Comparison of ENCODE assay signal across 8 cellular contexts in genomic region chr13:33542309-33543088, GRCh38.
DNase-seq lines count a peak whose midpoint lies in the region; ATAC-seq, FAIRE-seq and TF ChIP-seq lines count a peak whose summit lies in the region.

No MANE protein-coding gene starts in this region.

- H3K9ac ChIP-seq in HepG2 (ENCODE audit: insufficient read depth, low read depth, low read length): peak overlapping the region; percentile 96

- H3K9me3 ChIP-seq in HepG2 (ENCODE audit: low read length): no peaks in the 10 kb centered on the region

- peak overlapping the region; percentile 89 for H3K4me2 ChIP-seq in HepG2 (ENCODE audit: low read depth, low read length)

- TF ChIP-seq POLR2A in HepG2 (IDR thresholded peaks at IDR 0.05; ENCODE audit: insufficient read depth in 1 of 2, low read depth in 2 of 2, low read length in 2 of 2): peak; percentile 57 to 81; a peak in 3 of 4 replicates

- no peaks in the 10 kb centered on the region for H3K79me2 ChIP-seq in HepG2 (ENCODE audit: insufficient read depth, low read length)

- peak; percentile 99 for TF ChIP-seq RAD21 in HepG2 (CRISPR knock-in tag; IDR thresholded peaks at IDR 0.05)

- CTCF ChIA-PET in HepG2 (lab: Yijun Ruan, JAX; ENCODE audit: low intra/inter-chr PET ratio, low total read pairs): interaction anchor here (1.7 to 2.7 kb wide), 2 partner anchors 181 to 314 kb away, joined by 10 to 13 read pairs; no protein-coding TSS in a partner anchor

- WGBS in HepG2 (ENCODE audit: low lambda C conversion rate): under 1% methylated on average over 23 of the region's 70 CpGs

- POLR2A ChIA-PET in HepG2 (lab: Yijun Ruan, JAX): interaction anchor here (0.8 to 2.0 kb wide), 17 partner anchors 47 to 956 kb away, joined by 3 to 27 read pairs (median 5); partner anchors contain the start of genes PDS5B and STARD13

- in situ Hi-C loops in HepG2 (cut with HindIII; ENCODE audit: extremely low pct_ligation_motif_present, low pct_unique_long_range_greater_than_20kb): loop anchor here (5.0 to 25.0 kb wide), 3 partner anchors 180 to 955 kb away; partner anchors contain the start of gene PDS5B

- intact Hi-C loops in CD14-positive monocyte (cut with micrococcal nuclease) (loop anchor here (5.0 to 10.0 kb wide), 7 partner anchors 182 to 1228 kb away; partner anchors contain the start of genes N4BP2L2 (in 2 of the 2), PDS5B (in 2 of the 2), BRCA2 (in 1 of the 2) and RFC3 (in 1 of the 2)), HepG2 (cut with micrococcal nuclease; ENCODE audit: unreplicated experiment) (loop anchor here (1.0 to 5.0 kb wide), 8 partner anchors 68 to 956 kb away; partner anchors contain the start of genes PDS5B, RFC3 and STARD13)

- no peaks in the 10 kb centered on the region for H3K9me3 Mint-ChIP-seq in CD14-positive monocyte

- H3K36me3 ChIP-seq in HepG2 (replicated peaks in 1 of 2; ENCODE audit: control insufficient read depth in 1 of 2, insufficient read depth in 2 of 2, low read length in 2 of 2): no peaks in the 10 kb centered on the region

- H3K27me3 ChIP-seq in HepG2 (ENCODE audit: control insufficient read depth in 1 of 2, insufficient read depth in 2 of 2, low read length in 2 of 2): no peaks in the 10 kb centered on the region; a peak in 1 of 5 replicates

- BruUV-seq in HepG2 (replicated peaks; lab: Mats Ljungman, UMichigan): no TSS peak

- DNase-seq in CD14-positive monocyte (ENCODE audit: low spot score) (peak; percentile 99), NCI-H748 (lab: John Stamatoyannopoulos, UW; ENCODE audit: unreplicated experiment) (peak; percentile 100), dermis blood vessel endothelial cell (peak; percentile 100), HepG2 (ENCODE audit: low spot score) (peak; percentile 96)
- peak; percentile 97 to 98 for DNase-seq in activated CD4-positive, alpha-beta T cell treated with anti-CD3 and anti-CD28 coated beads, Interleukin-2, amount 50 U/mL, for 4 hours
- peak; percentile 98 for DNase-seq in stimulated activated CD4-positive, alpha-beta T cell treated with anti-CD3 and anti-CD28 coated beads, Interleukin-4, amount 100 ng/mL, for 1 hour

- no peaks in the 10 kb centered on the region for H3K27me3 Mint-ChIP-seq in CD14-positive monocyte (ENCODE audit: low read depth in 3 of 3)

- H2AFZ ChIP-seq in HepG2 (ENCODE audit: low read length): peak overlapping the region; percentile 85

- H3K27ac ChIP-seq in HepG2 (ENCODE audit: extremely low read length, insufficient read depth, low read length): peak overlapping the region; percentile 99

- H3K27ac Mint-ChIP-seq in CD14-positive monocyte: peak overlapping the region; percentile 96 to 99 (median 99)

- peak; percentile 82 for FAIRE-seq in HepG2 (lab: Jason Lieb, UNC)

- peaks cover 40% of the 10 kb centered on the region for H3K4me1 Mint-ChIP-seq in CD14-positive monocyte

- TF ChIP-seq EP300 in HepG2 (IDR thresholded peaks at IDR 0.05; ENCODE audit: low read depth in 2 of 2, low read length in 2 of 2) (peak in 1 of 2 experiments; percentile 77; a peak in 2 of 4 replicates), HepG2 (CRISPR knock-in tag; IDR thresholded peaks at IDR 0.05; ENCODE audit: borderline replicate concordance) (peak; percentile 70)

- H3K4me1 ChIP-seq in HepG2 (ENCODE audit: insufficient read depth, low read length): peaks cover 42% of the 10 kb centered on the region

- peak; percentile 73 for ATAC-seq in GM19351 (IDR thresholded peaks at IDR 0.05; ENCODE audit: unreplicated experiment)
- ATAC-seq in HG03521 (IDR thresholded peaks at IDR 0.05; ENCODE audit: unreplicated experiment): peak; percentile 81
- peak; percentile 96 for ATAC-seq in HepG2

- no peaks in the 10 kb centered on the region for H4K20me1 ChIP-seq in HepG2 (ENCODE audit: insufficient read depth, low read length)

- peak overlapping the region; percentile 85 to 89 for H3K4me3 Mint-ChIP-seq in CD14-positive monocyte

- TF ChIP-seq CTCF in CD14-positive monocyte (IDR thresholded peaks at IDR 0.05) (peak; percentile 77), HepG2 (CRISPR knock-in tag; IDR thresholded peaks at IDR 0.05) (peak; percentile 99)

- peaks cover 0 to 3% of the 10 kb centered on the region in 2 donors for H3K36me3 Mint-ChIP-seq in CD14-positive monocyte

- H3K4me3 ChIP-seq in HepG2 (replicated peaks in 1 of 3; ENCODE audit: insufficient read depth in 1 of 3, low read depth in 2 of 3, low read length in 3 of 3): peak overlapping the region; percentile 57 to 85 (median 74)

TF ChIP-seq in HepG2, 621 proteins besides CTCF, POLR2A, EP300 and RAD21 (continues in another document):
- TF ChIP-seq ZNF761 (CRISPR knock-in tag; conservative IDR thresholded peaks at IDR 0.05): peak; percentile 62; the same call in 1 of the 2 replicates
- TF ChIP-seq TGIF2 (CRISPR knock-in tag; IDR thresholded peaks at IDR 0.05): peak; percentile 76; the same call in 1 of the 2 replicates
- no peak for TF ChIP-seq HMGA1 (CRISPR knock-in tag; conservative IDR thresholded peaks at IDR 0.05)
- peak; percentile 93 for TF ChIP-seq ZXDC (CRISPR knock-in tag; IDR thresholded peaks at IDR 0.05)
- peak; percentile 89 for TF ChIP-seq ARNTL (CRISPR knock-in tag; IDR thresholded peaks at IDR 0.05)
- TF ChIP-seq ZNF7 (CRISPR knock-in tag; IDR thresholded peaks at IDR 0.05): 0 out of 2 replicates have a peak, but pooled peaks have one; percentile 39
- peak; percentile 9 for TF ChIP-seq ZEB1 (IDR thresholded peaks at IDR 0.05; ENCODE audit: insufficient replicate concordance, low read depth)
- 0 out of 2 replicates have a peak, but pooled peaks have one; percentile 54 for TF ChIP-seq NCOA5 (CRISPR knock-in tag; IDR thresholded peaks at IDR 0.05)
- TF ChIP-seq CBFB (CRISPR knock-in tag; IDR thresholded peaks at IDR 0.05): peak; percentile 87
- peak; percentile 59; the same call in 1 of the 2 replicates for TF ChIP-seq ZNF235 (CRISPR knock-in tag; IDR thresholded peaks at IDR 0.05; ENCODE audit: borderline replicate concordance)
- TF ChIP-seq NFATC3 (CRISPR knock-in tag; IDR thresholded peaks at IDR 0.05): peak; percentile 90; the same call in 1 of the 2 replicates
- TF ChIP-seq CREM (IDR thresholded peaks at IDR 0.05): peak; percentile 77
- TF ChIP-seq CREM (CRISPR knock-in tag; IDR thresholded peaks at IDR 0.05): no peak
- no peak for TF ChIP-seq ATF7 (IDR thresholded peaks at IDR 0.05)
- TF ChIP-seq ATF7 (CRISPR knock-in tag; IDR thresholded peaks at IDR 0.05): peak; percentile 40; the same call in 1 of the 2 replicates
- peak; percentile 96; the same call in 1 of the 2 replicates for TF ChIP-seq SAFB2 (CRISPR knock-in tag; IDR thresholded peaks at IDR 0.05; ENCODE audit: borderline replicate concordance, low read depth)
- peak; percentile 97 for TF ChIP-seq TBX2 (CRISPR knock-in tag; IDR thresholded peaks at IDR 0.05; ENCODE audit: borderline replicate concordance)
- TF ChIP-seq ZNF746 (CRISPR knock-in tag; IDR thresholded peaks at IDR 0.05): peak; percentile 95
- no peak for TF ChIP-seq SMARCE1 (IDR thresholded peaks at IDR 0.05; ENCODE audit: borderline replicate concordance)
- TF ChIP-seq SYNCRIP (IDR thresholded peaks at IDR 0.05; ENCODE audit: insufficient read depth, low read depth, low read length): no peak
- peak; percentile 70 for TF ChIP-seq PHF5A (CRISPR knock-in tag; IDR thresholded peaks at IDR 0.05; ENCODE audit: low read depth, unreplicated experiment)
- peak; percentile 84; the same call in 1 of the 2 replicates for TF ChIP-seq ESRRA (CRISPR knock-in tag; IDR thresholded peaks at IDR 0.05; ENCODE audit: low read depth)
- TF ChIP-seq ZKSCAN5 (CRISPR knock-in tag; IDR thresholded peaks at IDR 0.05): no peak
- peak; percentile 98; the same call in 1 of the 2 replicates for TF ChIP-seq E2F2 (CRISPR knock-in tag; IDR thresholded peaks at IDR 0.05; ENCODE audit: borderline replicate concordance)
- TF ChIP-seq ZNF616 (CRISPR knock-in tag; IDR thresholded peaks at IDR 0.05; ENCODE audit: low read depth): peak; percentile 94
- peak; percentile 91; the same call in 1 of the 2 replicates for TF ChIP-seq ZNF678 (CRISPR knock-in tag; IDR thresholded peaks at IDR 0.05)
- TF ChIP-seq ZFY (CRISPR knock-in tag; IDR thresholded peaks at IDR 0.05): peak; percentile 78
- peak; percentile 68 for TF ChIP-seq ATF1 (CRISPR knock-in tag; IDR thresholded peaks at IDR 0.05)

Comparison
In these comparisons a context has a peak if more than half of its experiments do, and no peak if none do; other contexts are left out.
1. Peak in every context shown above with its lines: DNase-seq, ATAC-seq, H3K4me3 ChIP-seq and H3K27ac ChIP-seq.